Comparison of ENCODE assay signal across 8 cellular contexts in genomic region chrX:71622347-71623104, GRCh38. TPM values are rescaled to one million over a fixed set of nuclear protein-coding genes. Genes with fewer than 3 reads are reported as not detected.
DNase-seq lines count a peak whose midpoint lies in the region; ATAC-seq, FAIRE-seq and TF ChIP-seq lines count a peak whose summit lies in the region.

No MANE protein-coding gene starts in this region.

- no peaks in the 10 kb centered on the region for H3K9me3 ChIP-seq in astrocyte (ENCODE audit: insufficient read depth, low read depth, low read length)

- H3K9me3 Mint-ChIP-seq in astrocyte (ENCODE audit: unreplicated experiment) = no peaks in the 10 kb centered on the region

- no peak overlapping the region for H3K9ac ChIP-seq in astrocyte (ENCODE audit: low read length)

- no peak overlapping the region for H3K27ac ChIP-seq in astrocyte (ENCODE audit: low read depth, low read length)

- peak; percentile 57 for ATAC-seq in GM19397 (IDR thresholded peaks at IDR 0.05; ENCODE audit: unreplicated experiment)
- peak; percentile 28 for ATAC-seq in HG03565 (IDR thresholded peaks at IDR 0.05; ENCODE audit: unreplicated experiment)

- DNase-seq in C1 segment of cervical spinal cord (lab: John Stamatoyannopoulos, UW) (peak in 12 of 14 donors; percentile 2 to 77 (median 18)), T-helper 2 cell (peak in 4 of 5 experiments; percentile 8 to 90 (median 55)), astrocyte (ENCODE audit: low read depth) (peak; percentile 58), hippocampal formation (lab: John Stamatoyannopoulos, UW) (peak; percentile 11 to 30), NCI-H1417 treated with DMSO at 0.1 percent for 48 hours (lab: John Stamatoyannopoulos, UW) (no peak)
- DNase-seq in stimulated activated CD4-positive, alpha-beta T cell treated with anti-CD3 and anti-CD28 coated beads, Interleukin-12 subunit alpha, Interleukin-12 subunit beta, amount 100 ng/mL, for 24 hours (ENCODE audit: low read depth in 2 of 2) = peak; percentile 37 to 41

- no peak overlapping the region for H3K4me3 ChIP-seq in astrocyte (ENCODE audit: insufficient read depth, low read depth, low read length)

- H2AFZ ChIP-seq in astrocyte (ENCODE audit: low read depth, low read length) = no peak overlapping the region

- no peaks in the 10 kb centered on the region for H3K4me1 ChIP-seq in astrocyte (ENCODE audit: insufficient read depth, low read length)

- no peak overlapping the region for H3K4me2 ChIP-seq in astrocyte (ENCODE audit: low read length)

- no peak for TF ChIP-seq CTCF in astrocyte (IDR thresholded peaks at IDR 0.05; ENCODE audit: insufficient read depth, low read depth, low read length)

- peaks cover 1% of the 10 kb centered on the region for H3K4me1 Mint-ChIP-seq in astrocyte (ENCODE audit: low read depth, unreplicated experiment)

- no peak overlapping the region for H3K27ac Mint-ChIP-seq in astrocyte (ENCODE audit: unreplicated experiment)

- no peaks in the 10 kb centered on the region for H4K20me1 ChIP-seq in astrocyte (ENCODE audit: insufficient read depth, low read length)

- H3K36me3 Mint-ChIP-seq in astrocyte (ENCODE audit: low read depth, unreplicated experiment) = peaks cover 7% of the 10 kb centered on the region

- no peaks in the 10 kb centered on the region for H3K27me3 Mint-ChIP-seq in astrocyte (ENCODE audit: low read depth, unreplicated experiment)

- no peaks in the 10 kb centered on the region for H3K79me2 ChIP-seq in astrocyte (ENCODE audit: insufficient read depth, low read length)

- H3K4me3 Mint-ChIP-seq in astrocyte (ENCODE audit: unreplicated experiment) = no peak overlapping the region

- H3K27me3 ChIP-seq in astrocyte (ENCODE audit: insufficient read depth, low read length) = no peaks in the 10 kb centered on the region

- H3K36me3 ChIP-seq in astrocyte (ENCODE audit: insufficient read depth, low read length) = no peaks in the 10 kb centered on the region

- no peak for FAIRE-seq in astrocyte (lab: Jason Lieb, UNC)

RNA-seq across cellular contexts. Expression of gene CXCR3, which starts 4.2 kb away (rescaled TPM):
- not detected in 2 replicates for total RNA-seq in astrocyte

RNA-seq across cellular contexts. Expression of gene GCNA, which starts 44.3 kb away (rescaled TPM):
- total RNA-seq in astrocyte = 2.2 and 2.4 TPM in 2 replicates
